Comparison of ENCODE assay signal across 29 cellular contexts in the genomic region with DNA sequence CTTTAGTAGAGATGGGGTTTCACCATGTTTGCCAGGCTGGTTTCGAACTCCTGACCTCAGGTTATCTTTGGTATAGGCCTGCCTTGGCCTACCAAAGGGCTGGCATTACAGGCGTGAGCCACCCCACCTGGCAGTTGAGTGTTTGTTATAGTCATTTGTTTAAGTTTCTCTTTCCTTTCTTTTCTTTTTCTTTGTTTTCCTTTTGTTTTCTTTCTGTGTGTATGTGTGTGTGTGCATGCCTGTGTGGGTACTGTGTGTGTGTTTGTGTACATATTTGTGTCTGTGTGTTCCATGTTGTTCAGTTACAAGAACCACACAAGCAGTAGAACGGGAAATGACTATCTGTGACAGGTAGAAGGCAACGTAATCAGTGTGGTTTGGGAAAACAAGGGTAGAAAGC.
"Had no signal": no experiment of that assay in that cellular context is flagged by ENCODE, and none has a peak within 500 bp of the region (broad histone marks: within the 10 kb centered on the region; RNA-seq: fewer than 3 reads in every experiment).

No MANE protein-coding gene starts in this region.

- H3K27ac ChIP-seq: left ventricle myocardium inferior, ovary, prostate gland, skin epidermis, stomach, suprapubic skin, thoracic aorta, tibial artery, upper lobe of right lung had no signal

- FAIRE-seq: islet of Langerhans, kidney, urothelium cell line had no signal

- H3K4me1 ChIP-seq: left ventricle myocardium inferior, prostate gland, stomach, suprapubic skin, tibial artery, upper lobe of right lung had no signal

- H3K36me3 ChIP-seq: left ventricle myocardium inferior, ovary, prostate gland, stomach, suprapubic skin, thoracic aorta, tibial artery, upper lobe of right lung had no signal

- H3K9me3 ChIP-seq: left ventricle myocardium inferior, mucosa of descending colon, ovary, prostate gland, stomach, thoracic aorta, tibial artery, upper lobe of right lung had no signal

- ATAC-seq: left colon; mucosa of descending colon; naive thymus-derived CD4-positive, alpha-beta T cell; natural killer cell treated with Interleukin-12 subunit alpha and Interleukin-12 subunit beta and Interleukin-15 and Interleukin-18, amount 100 ng/mL, for 72 hours; right cardiac atrium; sciatic nerve; stimulated activated naive B cell treated with anti-CD40 and anti-IgM and Interleukin-4, amounts not matched to agents 10 μg/mL and 1 μg/mL and 100 μg/mL, for 72 hours; stimulated activated naive CD8-positive, alpha-beta T cell treated with anti-CD3 and anti-CD28 coated beads, Interleukin-15, Interleukin-2, amounts not matched to agents 100 U/mL and 50 U/mL, for 24 hours; upper lobe of right lung had no signal

- DNase-seq: hypothalamus; immature natural killer cell; kidney; left colon; left ventricle myocardium inferior; midbrain; mucosa of descending colon; naive thymus-derived CD4-positive, alpha-beta T cell; ovary; retina; right cardiac atrium; stimulated activated CD4-positive, alpha-beta T cell treated with anti-CD3 and anti-CD28 coated beads, Interleukin-12 subunit alpha, Interleukin-12 subunit beta, amount 100 ng/mL, for 4 hours; stimulated activated CD4-positive, alpha-beta T cell treated with anti-CD3 and anti-CD28 coated beads, Interleukin-15, amount 100 ng/mL, for 24 hours; stimulated activated CD4-positive, alpha-beta T cell treated with anti-CD3 and anti-CD28 coated beads, Interleukin-2, amount 100 ng/mL, for 24 hours; stimulated activated CD4-positive, alpha-beta T cell treated with anti-CD3 and anti-CD28 coated beads, Interleukin-4, amount 100 ng/mL, for 1 hour; stimulated activated naive B cell treated with anti-CD40 and anti-IgM and Interleukin-4, amounts not matched to agents 10 μg/mL and 1 μg/mL and 100 μg/mL, for 72 hours; stimulated activated naive CD8-positive, alpha-beta T cell treated with anti-CD3 and anti-CD28 coated beads, Interleukin-15, Interleukin-2, amounts not matched to agents 100 U/mL and 50 U/mL, for 24 hours; stomach; tibial artery; trophoblast cell; upper lobe of right lung had no signal

- H3K4me3 ChIP-seq: left ventricle myocardium inferior, mucosa of descending colon, ovary, prostate gland, skin epidermis, stomach, suprapubic skin, thoracic aorta, tibial artery, upper lobe of right lung had no signal

- H3K27me3 ChIP-seq: ovary, stomach, suprapubic skin, tibial artery, upper lobe of right lung had no signal
